1 cellular context compared by ENCODE assay signal in the genomic region with DNA sequence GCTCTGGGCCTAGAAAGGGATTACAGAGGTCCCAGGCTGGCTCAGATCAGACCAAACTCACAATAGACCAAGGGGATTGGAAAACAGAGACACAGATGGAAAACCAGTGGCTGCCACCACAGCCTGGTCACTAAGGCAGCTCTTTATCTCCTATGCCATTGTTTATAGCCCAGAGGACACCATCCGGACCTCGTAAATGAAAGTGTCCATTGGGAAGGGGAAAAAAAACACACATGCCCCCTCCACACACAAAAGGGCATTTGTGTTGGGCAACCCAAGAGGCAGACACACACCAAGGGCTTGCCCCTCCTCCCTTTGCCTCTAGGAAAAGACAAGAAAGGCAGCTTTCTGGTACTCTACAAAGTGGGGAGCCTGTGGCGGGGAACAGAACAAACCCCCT.
TF ChIP-seq lines count a peak whose summit lies in the region.

No MANE protein-coding gene starts in this region.

TF ChIP-seq in GM12878, 131 proteins besides CTCF, POLR2A, EP300 and RAD21 (continued from another document):
- TF ChIP-seq CUX1 (IDR thresholded peaks at IDR 0.05; ENCODE audit: insufficient replicate concordance, low read depth, low read length) = no peak
- TF ChIP-seq ZNF207 (IDR thresholded peaks at IDR 0.05; ENCODE audit: borderline replicate concordance) = no peak
- no peak for TF ChIP-seq CHD1 (IDR thresholded peaks at IDR 0.05; ENCODE audit: low read depth, low read length)
- no peak for TF ChIP-seq ZNF592 (IDR thresholded peaks at IDR 0.05)
